Comparison of ENCODE assay signal across 8 cellular contexts in genomic region chr7:33050425-33051318, GRCh38. TPM values are rescaled to one million over a fixed set of nuclear protein-coding genes. Genes with fewer than 3 reads are reported as not detected.
A peak's percentile ranks its signal among the peaks of the same experiment; 100 is the strongest.
DNase-seq lines count a peak whose midpoint lies in the region; ATAC-seq, FAIRE-seq and TF ChIP-seq lines count a peak whose summit lies in the region.

No MANE protein-coding gene starts in this region.

- no peak overlapping the region for H3K14ac ChIP-seq in H1 (ENCODE audit: insufficient read length)

- TF ChIP-seq POLR2A in H1 (IDR thresholded peaks at IDR 0.05; ENCODE audit: control extremely low read depth in 1 of 2, low read depth in 2 of 2, low read length in 2 of 2) = no peak

- H2BK5ac ChIP-seq in H1 (ENCODE audit: low read depth, low read length) = no peak overlapping the region

- H3K56ac ChIP-seq in H1 (replicated peaks; ENCODE audit: insufficient read length, low read depth, low read length) = no peak overlapping the region

- H3K79me2 ChIP-seq in H1 (ENCODE audit: control insufficient read depth in 1 of 2, insufficient read depth in 2 of 2, low read length in 2 of 2) = peaks cover 0 to 85% of the 10 kb centered on the region in 2 experiments; a peak in 3 of 4 replicates

- H4K8ac ChIP-seq in H1 (ENCODE audit: extremely low read depth, insufficient read depth, low read length) = no peak overlapping the region

- POLR2A ChIA-PET in H1 (lab: Charles Lee; ENCODE audit: partially characterized antibody) = no interaction called here

- H2AK5ac ChIP-seq in H1 (ENCODE audit: low read depth, low read length) = no peak overlapping the region

- no peaks in the 10 kb centered on the region; the same call in none of the 2 replicates for H3K79me1 ChIP-seq in H1 (ENCODE audit: low read depth, low read length)

- H3K4me3 ChIP-seq in H1 (ENCODE audit: extremely low read depth in 1 of 4, insufficient read depth in 2 of 4, low read depth in 3 of 4, low read length in 4 of 4) (no peak overlapping the region), mononuclear cell (ENCODE audit: low read length) (peak overlapping the region; percentile 8)

- H2BK20ac ChIP-seq in H1 (ENCODE audit: low read length) = no peak overlapping the region

- no peak overlapping the region for H3K4me2 ChIP-seq in H1 (ENCODE audit: insufficient read depth in 1 of 2, low read depth in 2 of 2, low read length in 2 of 2)

- FAIRE-seq in H1 (lab: Jason Lieb, UNC) = no peak

- no peak overlapping the region for H4K5ac ChIP-seq in H1 (ENCODE audit: insufficient read length, low read depth, low read length)

- H4K91ac ChIP-seq in H1 (replicated peaks; ENCODE audit: insufficient read length, low read length) = no peak overlapping the region

- no peak overlapping the region for H2BK120ac ChIP-seq in H1 (replicated peaks; ENCODE audit: low read depth, low read length)

- in situ Hi-C loops in Caki2 (cut with HindIII; ENCODE audit: low pct_unique_long_range_greater_than_20kb, low sequenced_read_pairs) = no loop called here

- no peak overlapping the region for H3K27ac ChIP-seq in H1 (ENCODE audit: low read depth, low read length)

- TF ChIP-seq CTCF in H1 (IDR thresholded peaks at IDR 0.05; ENCODE audit: control extremely low read depth in 1 of 3, insufficient read depth in 1 of 3, low read depth in 1 of 3, low read length in 3 of 3) = peak in 2 of 3 experiments; percentile 26 to 44; a peak in 2 of 4 replicates

- no peak overlapping the region for H2AFZ ChIP-seq in H1 (ENCODE audit: low read length)

- peak; percentile 57 for DNase-seq in Caki2 (ENCODE audit: low read depth)
- DNase-seq in Kasumi-1 (lab: John Stamatoyannopoulos, UW) = peak; percentile 69 to 84
- DNase-seq in SHP77 treated with DMSO at 0.1 percent for 48 hours (lab: John Stamatoyannopoulos, UW) = peak; percentile 7
- no peak for DNase-seq in H1 (ENCODE audit: low read depth in 1 of 2, low spot score in 2 of 2)
- no peak for DNase-seq in 8988T
- DNase-seq in activated CD8-positive, alpha-beta memory T cell treated with anti-CD3 and anti-CD28 coated beads, Interleukin-2, amount 50 U/mL, for 48 hours = no peak

- H3K27me3 ChIP-seq in H1 (replicated peaks in 1 of 4; ENCODE audit: control insufficient read depth in 3 of 4, extremely low read depth in 1 of 4, insufficient read depth in 3 of 4, low read length in 3 of 4) (no peaks in the 10 kb centered on the region), mononuclear cell (ENCODE audit: insufficient read depth, low read length) (no peaks in the 10 kb centered on the region)

- no peak overlapping the region for H3K18ac ChIP-seq in H1 (ENCODE audit: extremely low read depth, low read length)

- CTCF ChIA-PET in H1 (lab: Charles Lee; ENCODE audit: partially characterized antibody) = interaction anchor here (0.6 to 2.3 kb wide), 4 partner anchors 10 to 872 kb away, joined by 3 to 10 read pairs (median 4); no protein-coding TSS in a partner anchor

- no peak overlapping the region for H2BK15ac ChIP-seq in H1 (ENCODE audit: low read length)

- H2BK12ac ChIP-seq in H1 (ENCODE audit: low read depth, low read length) = no peak overlapping the region

- no peaks in the 10 kb centered on the region for H3K23me2 ChIP-seq in H1 (ENCODE audit: low read depth, low read length)

- H3K36me3 ChIP-seq in H1 (ENCODE audit: control insufficient read depth in 2 of 4, insufficient read depth in 4 of 4, low read length in 3 of 4) = no peaks in the 10 kb centered on the region

- peak; percentile 59 for ATAC-seq in GM19351 (IDR thresholded peaks at IDR 0.05; ENCODE audit: unreplicated experiment)

- TF ChIP-seq EP300 in H1 (IDR thresholded peaks at IDR 0.05; ENCODE audit: borderline replicate concordance in 1 of 2, low read depth in 2 of 2, low read length in 2 of 2) = no peak

- peak; percentile 48 to 55 for TF ChIP-seq RAD21 in H1 (IDR thresholded peaks at IDR 0.05 in 1 of 2, conservative IDR thresholded peaks at IDR 0.05 in 1 of 2; ENCODE audit: low read depth in 2 of 2, low read length in 2 of 2)

- H3K9me3 ChIP-seq in H1 (ENCODE audit: insufficient read depth in 2 of 2, low read depth in 1 of 2, low read length in 1 of 2) (no peaks in the 10 kb centered on the region), mononuclear cell (ENCODE audit: low read depth, low read length) (no peaks in the 10 kb centered on the region)

- H3K4ac ChIP-seq in H1 (replicated peaks; ENCODE audit: insufficient read length, low read depth, low read length) = no peak overlapping the region

- H3K4me1 ChIP-seq in H1 (replicated peaks in 1 of 4; ENCODE audit: control insufficient read depth in 3 of 4, insufficient read depth in 4 of 4, low read length in 3 of 4) (no peaks in the 10 kb centered on the region), mononuclear cell (ENCODE audit: insufficient read depth, low read length) (peaks cover 63% of the 10 kb centered on the region)

- H3K9ac ChIP-seq in H1 (replicated peaks in 1 of 4; ENCODE audit: extremely low read depth in 1 of 4, low read depth in 3 of 4, low read length in 3 of 4) = no peak overlapping the region

- no peak overlapping the region for H3K23ac ChIP-seq in H1 (ENCODE audit: insufficient read length)

- 69% methylated on average over 2 of the region's 2 CpGs; no CpG with 5 or more reads in 1 of the 2 experiments for WGBS in H1 (ENCODE audit: extremely low coverage in 1 of 2, insufficient coverage in 1 of 2, insufficient read length in 1 of 2, insufficient replicate concordance in 2 of 2, low coverage in 1 of 2, low lambda C conversion rate in 2 of 2, missing lambda C conversion rate in 1 of 2), 2 experiments

- peaks cover 3 to 10% of the 10 kb centered on the region in 2 experiments for H4K20me1 ChIP-seq in H1 (replicated peaks in 1 of 2; ENCODE audit: control insufficient read depth in 1 of 2, insufficient read depth in 2 of 2, low read length in 2 of 2)

TF ChIP-seq in H1, 55 proteins besides CTCF, POLR2A, EP300 and RAD21 (continues in another document):
- TF ChIP-seq TEAD4 (IDR thresholded peaks at IDR 0.05; ENCODE audit: low read depth, low read length) (no peak), JUND (IDR thresholded peaks at IDR 0.05; ENCODE audit: low read length) (no peak), POLR2AphosphoS5 (IDR thresholded peaks at IDR 0.05; ENCODE audit: low read depth, low read length) (no peak), JUN (IDR thresholded peaks at IDR 0.05; ENCODE audit: low read depth, low read length) (no peak), CBX8 (IDR thresholded peaks at IDR 0.05; ENCODE audit: borderline replicate concordance, low read depth, low read length) (no peak), SIN3A (conservative IDR thresholded peaks at IDR 0.05 in 1 of 2, IDR thresholded peaks at IDR 0.05 in 1 of 2; ENCODE audit: low read depth in 1 of 2, low read length in 2 of 2) (no peak)

RNA-seq across cellular contexts. Expression of gene NT5C3A, which starts 11.9 kb away (rescaled TPM):
- total RNA-seq in Caki2 (2014; rRNA removed; shearing (Covaris generic); ENCODE audit: low replicate concordance) = 36.6 and 128 TPM in 2 replicates
- 22.7 and 23.0 TPM in 2 replicates for total RNA-seq in H1 (2021; fragmentation: NEBNext Ultra II Directional; extraction: Animal tissue kit (Norgen Biotek cat#: 25700))
- polyA plus RNA-seq in H1 (2011; rRNA removed) = 4.4 and 7.5 TPM in 2 replicates
- polyA plus RNA-seq in H1 (2011; cell fraction: cytosol; rRNA removed) = 11.8 TPM
- polyA plus RNA-seq in H1 (2011; cell fraction: nucleus; rRNA removed) = 3.0 TPM
- 9.5 to 18.8 TPM (median 10.7 TPM) in 4 replicates for polyA plus RNA-seq in H1 (2012, experiment 1 of 2)
- polyA plus RNA-seq in H1 (2012, experiment 2 of 2) = 2.3 TPM
- polyA plus RNA-seq in H1 (2013, experiment 1 of 2) = 39.5 TPM
- polyA plus RNA-seq in H1 (2013, experiment 2 of 2) = 44.9 TPM
- 3.4 and 4.4 TPM in 2 replicates for polyA minus RNA-seq in H1 (2011; rRNA and poly(A)+ RNA removed)
- 5.1 TPM for polyA minus RNA-seq in H1 (2011; cell fraction: cytosol; rRNA and poly(A)+ RNA removed)
- polyA minus RNA-seq in H1 (2011; cell fraction: nucleus; rRNA and poly(A)+ RNA removed) = 10.7 TPM
- total RNA-seq in mononuclear cell = 122 TPM

RNA-seq across cellular contexts. Expression of gene RP9, which starts 58.5 kb away (rescaled TPM):
- total RNA-seq in Caki2 (2014; rRNA removed; shearing (Covaris generic); ENCODE audit: low replicate concordance) = 11.0 and 39.8 TPM in 2 replicates
- 11.9 and 12.4 TPM in 2 replicates for total RNA-seq in H1 (2021; fragmentation: NEBNext Ultra II Directional; extraction: Animal tissue kit (Norgen Biotek cat#: 25700))
- 11.0 TPM in 2 replicates for polyA plus RNA-seq in H1 (2011; rRNA removed)
- 14.1 TPM for polyA plus RNA-seq in H1 (2011; cell fraction: cytosol; rRNA removed)
- polyA plus RNA-seq in H1 (2011; cell fraction: nucleus; rRNA removed) = 12.6 TPM
- polyA plus RNA-seq in H1 (2012, experiment 1 of 2) = 13.8 to 15.9 TPM (median 15.3 TPM) in 4 replicates
- 7.2 TPM for polyA plus RNA-seq in H1 (2012, experiment 2 of 2)
- polyA plus RNA-seq in H1 (2013, experiment 1 of 2) = 17.3 TPM
- 16.9 TPM for polyA plus RNA-seq in H1 (2013, experiment 2 of 2)
- 3.8 and 9.4 TPM in 2 replicates for polyA minus RNA-seq in H1 (2011; rRNA and poly(A)+ RNA removed)
- 11.5 TPM for polyA minus RNA-seq in H1 (2011; cell fraction: cytosol; rRNA and poly(A)+ RNA removed)
- polyA minus RNA-seq in H1 (2011; cell fraction: nucleus; rRNA and poly(A)+ RNA removed) = 9.1 TPM
- 9.4 TPM for total RNA-seq in mononuclear cell

Comparison
In these comparisons a context has a peak if more than half of its experiments do, and no peak if none do; other contexts are left out.
1. DNase-seq: peak in Caki2 (single experiment), Kasumi-1 (2 of 2) and SHP77 treated with DMSO at 0.1 percent for 48 hours (single experiment); none in H1 (0 of 2), 8988T (single experiment) and activated CD8-positive, alpha-beta memory T cell treated with anti-CD3 and anti-CD28 coated beads, Interleukin-2, amount 50 U/mL, for 48 hours (single experiment).